29 cellular contexts compared by ENCODE assay signal in genomic region chr18:57674891-57675290, GRCh38.
"Had no signal": no experiment of that assay in that cellular context is flagged by ENCODE, and none has a peak within 500 bp of the region (broad histone marks: within the 10 kb centered on the region; RNA-seq: fewer than 3 reads in every experiment).

No MANE protein-coding gene starts in this region.

- H3K27me3 ChIP-seq: body of pancreas, thyroid gland had no signal

- H3K4me1 ChIP-seq: thyroid gland had no signal

- ATAC-seq: activated CD4-positive, alpha-beta T cell treated with anti-CD3 and anti-CD28 coated beads for 36 hours; activated CD8-positive, alpha-beta memory T cell treated with anti-CD3 and anti-CD28 coated beads, Interleukin-2, amount 10 ng/mL, durations not matched to agents 7 days and 5 days; activated CD8-positive, alpha-beta T cell treated with anti-CD3 and anti-CD28 coated beads, Interleukin-2, amount 10 ng/mL, durations not matched to agents 7 days and 5 days; activated naive CD4-positive, alpha-beta T cell treated with anti-CD3 and anti-CD28 coated beads, Interleukin-2, amount 50 U/mL, for 72 hours; activated T-cell treated with anti-CD3 and anti-CD28 coated beads, Interleukin-2, amount 50 U/mL, for 72 hours; body of pancreas; effector memory CD8-positive, alpha-beta T cell; left colon; natural killer cell; sciatic nerve; stimulated activated effector memory CD8-positive, alpha-beta T cell treated with anti-CD3 and anti-CD28 coated beads, Interleukin-12 subunit alpha, Interleukin-12 subunit beta, amount 100 ng/mL, for 72 hours; stimulated activated naive CD8-positive, alpha-beta T cell treated with anti-CD3 and anti-CD28 coated beads, Interleukin-15, amount 100 ng/mL, for 72 hours had no signal

- DNase-seq: activated CD4-positive, alpha-beta T cell treated with anti-CD3 and anti-CD28 coated beads for 36 hours; activated CD4-positive, CD25-positive, alpha-beta regulatory T cell; activated CD8-positive, alpha-beta memory T cell treated with anti-CD3 and anti-CD28 coated beads, Interleukin-2, amount 10 ng/mL, durations not matched to agents 7 days and 5 days; activated CD8-positive, alpha-beta T cell treated with anti-CD3 and anti-CD28 coated beads, Interleukin-2, amount 10 ng/mL, durations not matched to agents 7 days and 5 days; activated naive CD4-positive, alpha-beta T cell; activated T-cell treated with anti-CD3 and anti-CD28 coated beads, Interleukin-2, amount 50 U/mL, for 72 hours; body of pancreas; effector memory CD8-positive, alpha-beta T cell; foreskin fibroblast; head of caudate nucleus; hypothalamus; immature natural killer cell; kidney; left colon; natural killer cell; retina; stimulated activated CD4-positive, alpha-beta T cell treated with anti-CD3 and anti-CD28 coated beads, Interleukin-4, amount 100 ng/mL, for 24 hours; stimulated activated naive CD8-positive, alpha-beta T cell treated with anti-CD3 and anti-CD28 coated beads, Interleukin-15, amount 100 ng/mL, for 72 hours; substantia nigra; T-helper 1 cell; thyroid gland had no signal

- H3K4me3 ChIP-seq: body of pancreas, skin epidermis, thyroid gland had no signal

- H3K9me3 Mint-ChIP-seq: effector memory CD8-positive, alpha-beta T cell had no signal

- H3K9me3 ChIP-seq: body of pancreas, thyroid gland had no signal

- H3K4me3 Mint-ChIP-seq: activated CD4-positive, alpha-beta T cell treated with anti-CD3 and anti-CD28 coated beads for 36 hours; activated CD8-positive, alpha-beta memory T cell treated with anti-CD3 and anti-CD28 coated beads, Interleukin-2, amount 10 ng/mL, durations not matched to agents 7 days and 5 days; activated CD8-positive, alpha-beta T cell treated with anti-CD3 and anti-CD28 coated beads, Interleukin-2, amount 10 ng/mL, durations not matched to agents 7 days and 5 days; activated T-cell treated with anti-CD3 and anti-CD28 coated beads, Interleukin-2, amount 50 U/mL, for 72 hours; effector memory CD8-positive, alpha-beta T cell; immature natural killer cell; memory B cell; natural killer cell; stimulated activated effector memory CD8-positive, alpha-beta T cell treated with anti-CD3 and anti-CD28 coated beads, Interleukin-12 subunit alpha, Interleukin-12 subunit beta, amount 100 ng/mL, for 72 hours; stimulated activated naive CD8-positive, alpha-beta T cell treated with anti-CD3 and anti-CD28 coated beads, Interleukin-15, amount 100 ng/mL, for 72 hours; T-helper 2 cell treated with Interferon-gamma antibody and Interleukin-4, amounts not matched to agents 5 μg/mL and 100 μg/mL, for 36 hours had no signal

- H3K27ac Mint-ChIP-seq: activated CD4-positive, alpha-beta T cell treated with anti-CD3 and anti-CD28 coated beads for 36 hours; activated CD8-positive, alpha-beta memory T cell treated with anti-CD3 and anti-CD28 coated beads, Interleukin-2, amount 10 ng/mL, durations not matched to agents 7 days and 5 days; activated CD8-positive, alpha-beta T cell treated with anti-CD3 and anti-CD28 coated beads, Interleukin-2, amount 10 ng/mL, durations not matched to agents 7 days and 5 days; activated T-cell treated with anti-CD3 and anti-CD28 coated beads, Interleukin-2, amount 50 U/mL, for 72 hours; immature natural killer cell; memory B cell; stimulated activated effector memory CD8-positive, alpha-beta T cell treated with anti-CD3 and anti-CD28 coated beads, Interleukin-12 subunit alpha, Interleukin-12 subunit beta, amount 100 ng/mL, for 72 hours; T-helper 2 cell treated with Interferon-gamma antibody and Interleukin-4, amounts not matched to agents 5 μg/mL and 100 μg/mL, for 36 hours had no signal

- H3K4me1 Mint-ChIP-seq: activated CD8-positive, alpha-beta memory T cell treated with anti-CD3 and anti-CD28 coated beads, Interleukin-2, amount 10 ng/mL, durations not matched to agents 7 days and 5 days had no signal

- FAIRE-seq: colon, kidney, urothelium cell line had no signal

- H3K36me3 Mint-ChIP-seq: stimulated activated effector memory CD8-positive, alpha-beta T cell treated with anti-CD3 and anti-CD28 coated beads, Interleukin-12 subunit alpha, Interleukin-12 subunit beta, amount 100 ng/mL, for 72 hours had no signal

- H3K27ac ChIP-seq: body of pancreas, skin epidermis had no signal

- H3K27me3 Mint-ChIP-seq: activated CD4-positive, alpha-beta T cell treated with anti-CD3 and anti-CD28 coated beads for 36 hours; activated CD8-positive, alpha-beta memory T cell treated with anti-CD3 and anti-CD28 coated beads, Interleukin-2, amount 10 ng/mL, durations not matched to agents 7 days and 5 days; effector memory CD8-positive, alpha-beta T cell; memory B cell; stimulated activated naive CD8-positive, alpha-beta T cell treated with anti-CD3 and anti-CD28 coated beads, Interleukin-15, amount 100 ng/mL, for 72 hours had no signal
